ENCODE assay signal across 16 cellular contexts in genomic region chr10:10223129-10223528, GRCh38.
DNase-seq lines count a peak whose midpoint lies in the region; ATAC-seq and TF ChIP-seq lines count a peak whose summit lies in the region.
"Had no signal": no experiment of that assay in that cellular context is flagged by ENCODE, and none has a peak within 500 bp of the region (broad histone marks: within the 10 kb centered on the region; RNA-seq: fewer than 3 reads in every experiment).

No MANE protein-coding gene starts in this region.

- H3K4me3 Mint-ChIP-seq in GM23338, result no peak overlapping the region
- no peak overlapping the region for H3K4me3 Mint-ChIP-seq in chondrocyte (ENCODE audit: unreplicated experiment)
- H3K4me3 Mint-ChIP-seq in stimulated activated naive CD8-positive, alpha-beta T cell treated with anti-CD3 and anti-CD28 coated beads, Interleukin-15, amount 100 ng/mL, for 72 hours, result no peak overlapping the region
- H3K4me3 Mint-ChIP-seq: CD4-positive, CD25-positive, alpha-beta regulatory T cell had no signal

- peaks cover 20% of the 10 kb centered on the region for H3K9me2 ChIP-seq in GM23338 (ENCODE audit: insufficient read depth)

- H3K9me3 ChIP-seq in mesodermal cell (ENCODE audit: control insufficient read depth, low read length) (no peaks in the 10 kb centered on the region), skeletal muscle satellite cell (replicated peaks; ENCODE audit: low read length) (no peaks in the 10 kb centered on the region)
- H3K9me3 ChIP-seq: BLaER1 treated with 17β-estradiol and CSF1 and Interleukin-3, amounts not matched to agents 10 nM and 100 nM; HAP-1 had no signal

- peak overlapping the region; percentile 54 for H3K9ac ChIP-seq in skeletal muscle satellite cell (ENCODE audit: low read depth, low read length)
- H3K9ac ChIP-seq: BLaER1 treated with 17β-estradiol and CSF1 and Interleukin-3, amounts not matched to agents 10 nM and 100 nM had no signal

- H3K4me1 ChIP-seq in GM23338 (ENCODE audit: insufficient read depth), result no peaks in the 10 kb centered on the region
- no peaks in the 10 kb centered on the region for H3K4me1 ChIP-seq in mesodermal cell (ENCODE audit: control insufficient read depth, insufficient read depth, low read length, poor library complexity, severe bottlenecking)
- peaks cover 17% of the 10 kb centered on the region for H3K4me1 ChIP-seq in skeletal muscle satellite cell (ENCODE audit: control insufficient read depth, insufficient read depth, low read length)
- H3K4me1 ChIP-seq: BLaER1 treated with 17β-estradiol and CSF1 and Interleukin-3, amounts not matched to agents 10 nM and 100 nM; HAP-1 had no signal

- no peaks in the 10 kb centered on the region for H3F3A ChIP-seq in GM23338 (replicated peaks; ENCODE audit: low read depth)

- H3K27me3 Mint-ChIP-seq in GM23338 (ENCODE audit: insufficient read depth, low read depth, poor library complexity), result no peaks in the 10 kb centered on the region
- no peaks in the 10 kb centered on the region for H3K27me3 Mint-ChIP-seq in chondrocyte (ENCODE audit: low read depth)
- H3K27me3 Mint-ChIP-seq in stimulated activated naive CD8-positive, alpha-beta T cell treated with anti-CD3 and anti-CD28 coated beads, Interleukin-15, amount 100 ng/mL, for 72 hours, result no peaks in the 10 kb centered on the region
- H3K27me3 Mint-ChIP-seq: CD4-positive, CD25-positive, alpha-beta regulatory T cell had no signal

- H3K9me3 Mint-ChIP-seq in GM23338 (peaks cover 2% of the 10 kb centered on the region; the same call in 2 of the 3 replicates), chondrocyte (ENCODE audit: low read depth) (peaks cover 3% of the 10 kb centered on the region)
- H3K9me3 Mint-ChIP-seq in stimulated activated naive CD8-positive, alpha-beta T cell treated with anti-CD3 and anti-CD28 coated beads, Interleukin-15, amount 100 ng/mL, for 72 hours, result peaks cover 0 to 7% of the 10 kb centered on the region in 2 donors

- H3K4me1 Mint-ChIP-seq in GM23338 (no peaks in the 10 kb centered on the region), chondrocyte (ENCODE audit: low read depth) (peaks cover 20% of the 10 kb centered on the region)
- no peaks in the 10 kb centered on the region for H3K4me1 Mint-ChIP-seq in stimulated activated naive CD8-positive, alpha-beta T cell treated with anti-CD3 and anti-CD28 coated beads, Interleukin-15, amount 100 ng/mL, for 72 hours
- H3K4me1 Mint-ChIP-seq: CD4-positive, CD25-positive, alpha-beta regulatory T cell had no signal

- H3K27me3 ChIP-seq in GM23338 (ENCODE audit: insufficient read depth), result no peaks in the 10 kb centered on the region
- H3K27me3 ChIP-seq in skeletal muscle satellite cell (ENCODE audit: control insufficient read depth, insufficient read depth, low read length), result no peaks in the 10 kb centered on the region
- H3K27me3 ChIP-seq: BLaER1 treated with 17β-estradiol and CSF1 and Interleukin-3, amounts not matched to agents 10 nM and 100 nM had no signal

- H3K79me2 ChIP-seq in GM23338 (replicated peaks; ENCODE audit: insufficient read depth), result no peaks in the 10 kb centered on the region

- no peak for TF ChIP-seq CTCF in GM23338 (conservative IDR thresholded peaks at IDR 0.05; ENCODE audit: low read depth in 2 of 2)
- no peak for TF ChIP-seq CTCF in chondrocyte (IDR thresholded peaks at IDR 0.05)
- TF ChIP-seq CTCF in GM10266 (IDR thresholded peaks at IDR 0.05; ENCODE audit: control insufficient read depth, insufficient read depth, low read depth, missing control alignments), result no peak

- ATAC-seq in GM23338, result no peak
- ATAC-seq in stimulated activated naive CD8-positive, alpha-beta T cell treated with anti-CD3 and anti-CD28 coated beads, Interleukin-15, amount 100 ng/mL, for 72 hours, result no peak
- no peak for ATAC-seq in GM18517 (IDR thresholded peaks at IDR 0.05; ENCODE audit: unreplicated experiment)

- H3K27ac Mint-ChIP-seq in GM23338 (no peak overlapping the region), chondrocyte (ENCODE audit: unreplicated experiment) (peak overlapping the region; percentile 97)
- no peak overlapping the region for H3K27ac Mint-ChIP-seq in stimulated activated naive CD8-positive, alpha-beta T cell treated with anti-CD3 and anti-CD28 coated beads, Interleukin-15, amount 100 ng/mL, for 72 hours
- H3K27ac Mint-ChIP-seq: CD4-positive, CD25-positive, alpha-beta regulatory T cell had no signal

- 100% methylated on average over 1 of the region's 3 CpGs for WGBS in mesodermal cell (ENCODE audit: insufficient coverage in 2 of 2), 2 experiments

- H3K36me3 Mint-ChIP-seq in GM23338 (ENCODE audit: low read depth), result no peaks in the 10 kb centered on the region
- H3K36me3 Mint-ChIP-seq in chondrocyte (ENCODE audit: low read depth), result no peaks in the 10 kb centered on the region
- H3K36me3 Mint-ChIP-seq: CD4-positive, CD25-positive, alpha-beta regulatory T cell had no signal

- no peaks in the 10 kb centered on the region for H4K20me1 ChIP-seq in GM23338 (replicated peaks; ENCODE audit: insufficient read depth)
- H4K20me1 ChIP-seq: BLaER1 treated with 17β-estradiol and CSF1 and Interleukin-3, amounts not matched to agents 10 nM and 100 nM had no signal

- H3K27ac ChIP-seq in GM23338 (ENCODE audit: low read depth) (no peak overlapping the region), mesodermal cell (ENCODE audit: low read depth, low read length, severe bottlenecking) (peak overlapping the region; percentile 53)
- H3K27ac ChIP-seq: BLaER1 treated with 17β-estradiol and CSF1 and Interleukin-3, amounts not matched to agents 10 nM and 100 nM had no signal

- H3K4me2 ChIP-seq in GM23338 (no peak overlapping the region), skeletal muscle satellite cell (ENCODE audit: low read length) (peak overlapping the region; percentile 20)
- H3K4me2 ChIP-seq: BLaER1 treated with 17β-estradiol and CSF1 and Interleukin-3, amounts not matched to agents 10 nM and 100 nM had no signal

- no peak overlapping the region for H3K4me3 ChIP-seq in GM23338
- no peak overlapping the region for H3K4me3 ChIP-seq in mesodermal cell (ENCODE audit: extremely low read depth, insufficient read depth, low read length, poor library complexity, severe bottlenecking)
- H3K4me3 ChIP-seq in skeletal muscle satellite cell (ENCODE audit: low read length), result no peak overlapping the region
- H3K4me3 ChIP-seq: BLaER1 treated with 17β-estradiol and CSF1 and Interleukin-3, amounts not matched to agents 10 nM and 100 nM; HAP-1 had no signal

- DNase-seq in GM23338 (ENCODE audit: low spot score), result no peak
- no peak for DNase-seq in chondrocyte (ENCODE audit: low spot score)
- no peak for DNase-seq in NCI-H82 treated with DMSO at 0.1 percent for 48 hours (lab: John Stamatoyannopoulos, UW; ENCODE audit: unreplicated experiment)
- no peak for DNase-seq in stimulated activated naive CD8-positive, alpha-beta T cell treated with anti-CD3 and anti-CD28 coated beads, Interleukin-15, amount 100 ng/mL, for 72 hours
- DNase-seq in GM10266 (ENCODE audit: extremely low spot score), result no peak
- DNase-seq: 8988T; ACHN; CD4-positive, CD25-positive, alpha-beta regulatory T cell; DMS53; GF-D8; GOT3 had no signal

- H2AFZ ChIP-seq in GM23338, result peak overlapping the region; percentile 68; the same call in 1 of the 2 replicates

- H3K36me3 ChIP-seq in GM23338 (ENCODE audit: insufficient read depth) (no peaks in the 10 kb centered on the region), mesodermal cell (ENCODE audit: control insufficient read depth, insufficient read depth, low read length) (no peaks in the 10 kb centered on the region), skeletal muscle satellite cell (ENCODE audit: insufficient read depth, low read length) (no peaks in the 10 kb centered on the region)
- H3K36me3 ChIP-seq: BLaER1 treated with 17β-estradiol and CSF1 and Interleukin-3, amounts not matched to agents 10 nM and 100 nM; HAP-1 had no signal

TF ChIP-seq in GM23338, 12 proteins besides CTCF, POLR2A, EP300 and RAD21 (continues in another document):
- TF ChIP-seq REST (IDR thresholded peaks at IDR 0.05; ENCODE audit: unreplicated experiment), result no peak
